20 cellular contexts compared by ENCODE assay signal in genomic region chr1:59671953-59672305, GRCh38.
"Had no signal": no experiment of that assay in that cellular context is flagged by ENCODE, and none has a peak within 500 bp of the region (broad histone marks: within the 10 kb centered on the region; RNA-seq: fewer than 3 reads in every experiment).

No MANE protein-coding gene starts in this region.

- H3K36me3 Mint-ChIP-seq: activated CD4-positive, alpha-beta memory T cell treated with anti-CD3 and anti-CD28 coated beads for 36 hours; activated naive CD8-positive, alpha-beta T cell treated with anti-CD3 and anti-CD28 coated beads for 36 hours; natural killer cell treated with Interleukin-12 subunit alpha and Interleukin-12 subunit beta and Interleukin-15 and Interleukin-18, amount 100 ng/mL, for 72 hours had no signal

- H3K27ac ChIP-seq: upper lobe of right lung had no signal

- H3K27ac Mint-ChIP-seq: activated CD4-positive, alpha-beta memory T cell treated with anti-CD3 and anti-CD28 coated beads for 36 hours; activated naive CD8-positive, alpha-beta T cell treated with anti-CD3 and anti-CD28 coated beads for 36 hours; stimulated activated naive B cell treated with anti-CD40 and anti-IgM and Interleukin-4, amounts not matched to agents 10 μg/mL and 1 μg/mL and 100 μg/mL, for 72 hours; T-helper 17 cell had no signal

- H3K27me3 Mint-ChIP-seq: activated CD4-positive, alpha-beta memory T cell treated with anti-CD3 and anti-CD28 coated beads for 36 hours; activated naive CD8-positive, alpha-beta T cell treated with anti-CD3 and anti-CD28 coated beads for 36 hours; natural killer cell treated with Interleukin-12 subunit alpha and Interleukin-12 subunit beta and Interleukin-15 and Interleukin-18, amount 100 ng/mL, for 72 hours; stimulated activated naive B cell treated with anti-CD40 and anti-IgM and Interleukin-4, amounts not matched to agents 10 μg/mL and 1 μg/mL and 100 μg/mL, for 72 hours; T-helper 17 cell had no signal

- H3K27me3 ChIP-seq: left lung, sigmoid colon, upper lobe of right lung had no signal

- H3K9me3 ChIP-seq: left lung, sigmoid colon, upper lobe of right lung had no signal

- H3K36me3 ChIP-seq: left lung, sigmoid colon, upper lobe of right lung had no signal

- ATAC-seq: left lung; natural killer cell treated with Interleukin-12 subunit alpha and Interleukin-12 subunit beta and Interleukin-15 and Interleukin-18, amount 100 ng/mL, for 72 hours; stimulated activated naive B cell treated with anti-CD40 and anti-IgM and Interleukin-4, amounts not matched to agents 10 μg/mL and 1 μg/mL and 100 μg/mL, for 72 hours; T-helper 17 cell; upper lobe of right lung had no signal

- DNase-seq: activated CD4-positive, alpha-beta memory T cell treated with anti-CD3 and anti-CD28 coated beads for 36 hours; activated CD4-positive, alpha-beta T cell treated with anti-CD3 and anti-CD28 coated beads for 48 hours; activated naive CD4-positive, alpha-beta T cell treated with Interleukin-2 at 50 U/mL for 16 hours; activated naive CD8-positive, alpha-beta T cell treated with anti-CD3 and anti-CD28 coated beads for 36 hours; activated T-cell treated with anti-CD3 and anti-CD28 coated beads, Interleukin-2, amount 50 U/mL, for 48 hours; cortex of kidney; kidney glomerular epithelial cell; left lung; midbrain; nucleus accumbens; retina; sigmoid colon; stimulated activated CD4-positive, alpha-beta T cell treated with anti-CD3 and anti-CD28 coated beads, Interleukin-2, amount 100 ng/mL, for 48 hours; stimulated activated CD8-positive, alpha-beta memory T cell treated with anti-CD3 and anti-CD28 coated beads, Interleukin-4, amount 100 ng/mL, for 48 hours; stimulated activated naive B cell treated with anti-CD40 and anti-IgM and Interleukin-4, amounts not matched to agents 10 μg/mL and 1 μg/mL and 100 μg/mL, for 72 hours; SW 1271; T-helper 17 cell; upper lobe of right lung had no signal

- H3K9me3 Mint-ChIP-seq: activated CD4-positive, alpha-beta memory T cell treated with anti-CD3 and anti-CD28 coated beads for 36 hours; activated naive CD8-positive, alpha-beta T cell treated with anti-CD3 and anti-CD28 coated beads for 36 hours; natural killer cell treated with Interleukin-12 subunit alpha and Interleukin-12 subunit beta and Interleukin-15 and Interleukin-18, amount 100 ng/mL, for 72 hours; stimulated activated naive B cell treated with anti-CD40 and anti-IgM and Interleukin-4, amounts not matched to agents 10 μg/mL and 1 μg/mL and 100 μg/mL, for 72 hours had no signal

- H3K4me3 Mint-ChIP-seq: activated CD4-positive, alpha-beta memory T cell treated with anti-CD3 and anti-CD28 coated beads for 36 hours; activated naive CD8-positive, alpha-beta T cell treated with anti-CD3 and anti-CD28 coated beads for 36 hours; natural killer cell treated with Interleukin-12 subunit alpha and Interleukin-12 subunit beta and Interleukin-15 and Interleukin-18, amount 100 ng/mL, for 72 hours; stimulated activated naive B cell treated with anti-CD40 and anti-IgM and Interleukin-4, amounts not matched to agents 10 μg/mL and 1 μg/mL and 100 μg/mL, for 72 hours; T-helper 17 cell had no signal

- H3K4me3 ChIP-seq: left lung, lung, sigmoid colon, upper lobe of right lung had no signal
